12 cellular contexts compared by ENCODE assay signal in the genomic region with DNA sequence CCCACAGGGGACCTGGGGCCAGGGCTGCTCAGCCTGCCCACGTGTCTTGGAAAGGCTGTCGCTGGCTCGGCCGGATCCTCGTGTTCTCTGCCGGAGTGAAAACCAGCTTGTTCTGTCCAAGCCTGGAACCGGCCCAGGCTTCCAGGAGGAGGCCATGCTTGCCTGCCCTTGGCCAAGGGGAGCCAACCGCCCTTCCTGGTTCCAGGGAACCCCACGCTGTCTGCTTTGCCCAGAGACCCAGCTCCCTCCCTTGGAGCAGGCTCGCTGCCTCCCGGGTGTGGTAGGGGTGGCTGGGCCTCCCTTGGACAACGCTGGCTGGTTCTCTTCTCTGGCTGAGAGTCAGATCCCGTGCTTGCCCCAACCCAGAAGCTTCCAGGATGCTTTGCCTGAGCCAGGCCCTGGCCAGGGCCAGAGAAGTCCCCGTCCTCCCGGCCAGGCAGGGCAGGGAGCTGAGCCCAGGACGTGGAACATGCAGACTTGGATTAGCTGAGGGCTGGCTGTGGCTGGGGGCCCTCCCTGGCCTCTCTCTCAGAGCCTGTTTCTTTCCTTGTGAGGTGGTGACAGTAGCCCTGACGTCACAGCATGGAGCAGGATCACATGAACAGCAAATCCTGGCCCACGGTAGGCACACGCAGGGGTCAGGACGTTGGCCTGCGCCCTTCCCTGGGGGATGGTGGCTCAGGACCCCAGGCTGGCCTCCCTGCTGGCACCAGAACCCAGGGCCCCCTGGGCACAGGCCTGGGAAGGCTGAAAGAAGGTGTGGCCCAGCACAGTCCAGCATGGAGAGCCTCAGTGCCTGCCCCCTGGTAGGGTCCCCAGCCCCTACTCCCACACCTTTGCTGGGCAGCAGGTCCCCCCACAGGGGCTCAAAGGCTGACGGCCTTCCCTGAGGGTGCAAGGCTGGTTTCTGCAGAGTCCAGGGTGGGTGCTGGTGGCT.
DNase-seq lines count a peak whose midpoint lies in the region; TF ChIP-seq lines count a peak whose summit lies in the region.
"Had no signal": no experiment of that assay in that cellular context is flagged by ENCODE, and none has a peak within 500 bp of the region (broad histone marks: within the 10 kb centered on the region; RNA-seq: fewer than 3 reads in every experiment).

No MANE protein-coding gene starts in this region.

- H3K9me3 ChIP-seq in MG63 (no peaks in the 10 kb centered on the region), fibroblast of lung (ENCODE audit: control insufficient read depth, insufficient read depth, low read depth, low read length) (no peaks in the 10 kb centered on the region), mesenchymal stem cell (ENCODE audit: control insufficient read depth, low read length) (no peaks in the 10 kb centered on the region), stomach smooth muscle (ENCODE audit: control insufficient read depth in 2 of 2, low read length in 2 of 2) (no peaks in the 10 kb centered on the region)

- no peaks in the 10 kb centered on the region for H3K27me3 Mint-ChIP-seq in type B pancreatic cell
- H3K27me3 Mint-ChIP-seq: IgD-negative memory B cell had no signal

- H2BK15ac ChIP-seq in mesenchymal stem cell (ENCODE audit: low read depth, poor library complexity, severe bottlenecking): no peak overlapping the region

- no peak overlapping the region for H2BK12ac ChIP-seq in mesenchymal stem cell (ENCODE audit: low read length in 2 of 2)

- no peak overlapping the region for H3K18ac ChIP-seq in mesenchymal stem cell (ENCODE audit: low read depth in 1 of 2, low read length in 2 of 2)

- no peak overlapping the region for H3K23ac ChIP-seq in mesenchymal stem cell (ENCODE audit: low read length in 2 of 2)

- H3K4me1 ChIP-seq in fibroblast of lung (ENCODE audit: control insufficient read depth, extremely low read depth, insufficient read depth, low read length) (peaks cover 2% of the 10 kb centered on the region), mesenchymal stem cell (ENCODE audit: control insufficient read depth, insufficient read depth, low read depth, low read length) (peaks cover 3% of the 10 kb centered on the region), stomach smooth muscle (ENCODE audit: control insufficient read depth, insufficient read depth, low read length) (peaks cover 64% of the 10 kb centered on the region)

- H3K27ac ChIP-seq in fibroblast of lung (ENCODE audit: insufficient read depth, low read length) (no peak overlapping the region), mesenchymal stem cell (ENCODE audit: low read length, poor library complexity, severe bottlenecking) (no peak overlapping the region), stomach smooth muscle (ENCODE audit: low read length) (peak overlapping the region; percentile 99)

- H4K20me1 ChIP-seq in fibroblast of lung (ENCODE audit: control insufficient read depth, extremely low read depth, insufficient read depth, low read length): no peaks in the 10 kb centered on the region

- no peak overlapping the region for H4K8ac ChIP-seq in mesenchymal stem cell (ENCODE audit: low read length)

- no peak overlapping the region for H2AK5ac ChIP-seq in mesenchymal stem cell (ENCODE audit: low read length, severe bottlenecking)

- peak; percentile 91 for DNase-seq in MG63
- peak in 1 of 2 donors; percentile 56 for DNase-seq in fibroblast of lung (ENCODE audit: low read depth in 2 of 2)
- no peak for DNase-seq in mesenchymal stem cell
- no peak for DNase-seq in NCI-H345 (lab: John Stamatoyannopoulos, UW)
- no peak for DNase-seq in type B pancreatic cell (ENCODE audit: extremely low spot score, unreplicated experiment)
- DNase-seq in GDM1 (lab: John Stamatoyannopoulos, UW): no peak
- no peak for DNase-seq in stimulated activated CD4-positive, alpha-beta T cell treated with anti-CD3 and anti-CD28 coated beads, Interleukin-1b, Interleukin-23, amount 100 ng/mL, for 48 hours
- DNase-seq: activated T-cell treated with anti-CD3 and anti-CD28 coated beads for 4 hours, natural killer cell, NCI-H446 treated with DMSO at 0.1 percent for 48 hours had no signal

- no peak overlapping the region for H3K4me2 ChIP-seq in fibroblast of lung (ENCODE audit: extremely low read depth, insufficient read depth, low read length)
- H3K4me2 ChIP-seq in mesenchymal stem cell (ENCODE audit: low read length, poor library complexity, severe bottlenecking): no peak overlapping the region

- no peaks in the 10 kb centered on the region for H3K36me3 ChIP-seq in MG63
- H3K36me3 ChIP-seq in fibroblast of lung (ENCODE audit: control insufficient read depth, insufficient read depth, low read length): no peaks in the 10 kb centered on the region
- H3K36me3 ChIP-seq in mesenchymal stem cell (ENCODE audit: control insufficient read depth in 1 of 2, insufficient read depth in 2 of 2, low read depth in 1 of 2, low read length in 2 of 2): no peaks in the 10 kb centered on the region
- H3K36me3 ChIP-seq in stomach smooth muscle (ENCODE audit: control insufficient read depth in 2 of 2, insufficient read depth in 2 of 2, low read length in 2 of 2): no peaks in the 10 kb centered on the region

- WGBS in mesenchymal stem cell: 81% methylated on average over 21 of the region's 22 CpGs

- H2AFZ ChIP-seq in fibroblast of lung (ENCODE audit: low read length) (peak overlapping the region; percentile 50), mesenchymal stem cell (ENCODE audit: low read depth, low read length) (no peak overlapping the region)

- H2BK120ac ChIP-seq in mesenchymal stem cell (ENCODE audit: low read depth, low read length): no peak overlapping the region

- TF ChIP-seq CTCF in fibroblast of lung (conservative IDR thresholded peaks at IDR 0.05 in 1 of 2, IDR thresholded peaks at IDR 0.05 in 1 of 2; ENCODE audit: low read depth in 1 of 2, low read length in 2 of 2): no peak
- no peak for TF ChIP-seq CTCF in type B pancreatic cell (conservative IDR thresholded peaks at IDR 0.05)

- peak overlapping the region; percentile 60 for H4K91ac ChIP-seq in mesenchymal stem cell (ENCODE audit: low read length)

- no peak overlapping the region for H3K9ac ChIP-seq in fibroblast of lung (ENCODE audit: insufficient read depth, low read length)
- peak overlapping the region; percentile 70 for H3K9ac ChIP-seq in mesenchymal stem cell (ENCODE audit: low read length)
- H3K9ac ChIP-seq in stomach smooth muscle (ENCODE audit: low read length in 2 of 2): peak overlapping the region; percentile 60 to 78

- H3K27ac Mint-ChIP-seq in type B pancreatic cell: no peak overlapping the region
- H3K27ac Mint-ChIP-seq: IgD-negative memory B cell, natural killer cell had no signal

- no peak overlapping the region for H3K4me3 Mint-ChIP-seq in type B pancreatic cell
- H3K4me3 Mint-ChIP-seq: IgD-negative memory B cell, natural killer cell had no signal

- H3K9me3 Mint-ChIP-seq in type B pancreatic cell: no peaks in the 10 kb centered on the region
- H3K9me3 Mint-ChIP-seq: IgD-negative memory B cell, natural killer cell had no signal

- H3K79me1 ChIP-seq in mesenchymal stem cell (replicated peaks; ENCODE audit: low read length, poor library complexity, severe bottlenecking): no peaks in the 10 kb centered on the region

- H3K14ac ChIP-seq in mesenchymal stem cell (ENCODE audit: low read length in 2 of 2): no peak overlapping the region

- no peak overlapping the region for H3K4ac ChIP-seq in mesenchymal stem cell (ENCODE audit: low read depth in 1 of 2, low read length in 2 of 2)

- H3K4me3 ChIP-seq in MG63 (no peak overlapping the region), fibroblast of lung (replicated peaks in 1 of 4; ENCODE audit: control extremely low read depth in 1 of 4, insufficient read depth in 1 of 4, low read depth in 3 of 4, low read length in 4 of 4) (no peak overlapping the region), mesenchymal stem cell (ENCODE audit: insufficient read depth in 1 of 2, low read depth in 1 of 2, low read length in 2 of 2) (no peak overlapping the region), stomach smooth muscle (ENCODE audit: low read length in 2 of 2) (peak overlapping the region in 1 of 2 donors; percentile 40)

- no peaks in the 10 kb centered on the region for H3K79me2 ChIP-seq in fibroblast of lung (ENCODE audit: control insufficient read depth, insufficient read depth, low read length)

- H3K4me1 Mint-ChIP-seq in type B pancreatic cell (ENCODE audit: unreplicated experiment): peaks cover 1% of the 10 kb centered on the region
- H3K4me1 Mint-ChIP-seq: natural killer cell had no signal

- H2BK5ac ChIP-seq in mesenchymal stem cell (ENCODE audit: low read depth, low read length, poor library complexity, severe bottlenecking): no peak overlapping the region

- H3K27me3 ChIP-seq in MG63: no peaks in the 10 kb centered on the region
- no peaks in the 10 kb centered on the region for H3K27me3 ChIP-seq in fibroblast of lung (ENCODE audit: control insufficient read depth, insufficient read depth, low read length)
- H3K27me3 ChIP-seq in mesenchymal stem cell (ENCODE audit: control insufficient read depth in 1 of 2, insufficient read depth in 1 of 2, low read length in 2 of 2): peaks cover 23 to 44% of the 10 kb centered on the region in 2 experiments
- H3K27me3 ChIP-seq in stomach smooth muscle (ENCODE audit: control insufficient read depth in 1 of 2, insufficient read depth in 2 of 2, low read length in 2 of 2): no peaks in the 10 kb centered on the region

- no peaks in the 10 kb centered on the region for H3K36me3 Mint-ChIP-seq in type B pancreatic cell
- H3K36me3 Mint-ChIP-seq: IgD-negative memory B cell, natural killer cell had no signal
